Comparison of ENCODE assay signal across 14 cellular contexts in the genomic region with DNA sequence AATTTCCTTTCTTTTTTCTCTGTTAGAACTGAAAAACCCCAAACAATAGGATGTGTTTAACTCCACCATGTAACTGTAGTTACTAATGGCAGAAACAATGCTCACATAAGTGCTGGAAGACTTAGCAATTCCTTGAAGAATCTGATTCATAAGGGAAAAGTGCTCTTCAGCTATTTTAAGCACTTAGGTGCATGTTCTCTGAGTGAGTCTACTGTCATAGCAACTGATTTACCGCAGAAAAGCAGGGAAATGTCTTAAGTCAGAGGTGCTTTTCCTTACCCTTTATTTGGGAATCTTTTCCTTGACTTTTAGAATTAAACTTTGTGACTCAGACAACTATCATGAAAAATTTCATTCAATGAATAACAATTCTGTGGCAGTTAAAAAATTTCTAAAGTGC.
A peak's percentile ranks its signal among the peaks of the same experiment; 100 is the strongest.
DNase-seq lines count a peak whose midpoint lies in the region; ATAC-seq and TF ChIP-seq lines count a peak whose summit lies in the region.
"Had no signal": no experiment of that assay in that cellular context is flagged by ENCODE, and none has a peak within 500 bp of the region (broad histone marks: within the 10 kb centered on the region; RNA-seq: fewer than 3 reads in every experiment).

No MANE protein-coding gene starts in this region.

- TF ChIP-seq CTCF in epithelial cell of esophagus (IDR thresholded peaks at IDR 0.05; ENCODE audit: insufficient read depth, low read depth, low read length, missing control alignments) = no peak

- no peak overlapping the region for H3K4me3 ChIP-seq in epithelial cell of esophagus (ENCODE audit: low read length)
- H3K4me3 ChIP-seq: stomach had no signal

- DNase-seq in Caki2 (ENCODE audit: low read depth) = peak; percentile 85
- peak; percentile 92 for DNase-seq in NCI-H226
- peak; percentile 90 for DNase-seq in epithelial cell of esophagus (ENCODE audit: low read depth)
- DNase-seq in non-pigmented ciliary epithelial cell (ENCODE audit: low read depth) = peak; percentile 86
- DNase-seq in stimulated activated CD4-positive, alpha-beta T cell treated with anti-CD3 and anti-CD28 coated beads, Interleukin-2, amount 100 ng/mL, for 24 hours = no peak
- no peak for DNase-seq in activated naive CD4-positive, alpha-beta T cell treated with anti-CD3 and anti-CD28 coated beads, Interleukin-2, amount 50 U/mL, for 16 hours
- DNase-seq: activated CD8-positive, alpha-beta memory T cell treated with anti-CD3 and anti-CD28 coated beads, Interleukin-2, amount 10 ng/mL, durations not matched to agents 7 days and 5 days; activated naive CD8-positive, alpha-beta T cell treated with anti-CD3 and anti-CD28 coated beads, Interleukin-2, amount 50 U/mL, for 24 hours; erythroblast; NCI-H1694 treated with DMSO at 0.1 percent for 48 hours; OCI-M1; stomach had no signal

- in situ Hi-C loops in Caki2 (cut with HindIII; ENCODE audit: low pct_unique_long_range_greater_than_20kb, low sequenced_read_pairs) = no loop called here

- no peak for ATAC-seq in HG02588 (IDR thresholded peaks at IDR 0.05; ENCODE audit: unreplicated experiment)
- no peak for ATAC-seq in HG03565 (IDR thresholded peaks at IDR 0.05; ENCODE audit: unreplicated experiment)
- ATAC-seq: activated CD8-positive, alpha-beta memory T cell treated with anti-CD3 and anti-CD28 coated beads, Interleukin-2, amount 10 ng/mL, durations not matched to agents 7 days and 5 days; activated naive CD8-positive, alpha-beta T cell treated with anti-CD3 and anti-CD28 coated beads, Interleukin-2, amount 50 U/mL, for 24 hours had no signal

Comparison
In these comparisons a context has a peak if more than half of its experiments do, and no peak if none do; other contexts are left out.
1. DNase-seq: peak in Caki2 (single experiment), NCI-H226 (single experiment), epithelial cell of esophagus (single experiment) and non-pigmented ciliary epithelial cell (single experiment); none in stimulated activated CD4-positive, alpha-beta T cell treated with anti-CD3 and anti-CD28 coated beads, Interleukin-2, amount 100 ng/mL, for 24 hours (0 of 2) and activated naive CD4-positive, alpha-beta T cell treated with anti-CD3 and anti-CD28 coated beads, Interleukin-2, amount 50 U/mL, for 16 hours (single experiment).